Comparison of ENCODE assay signal across 8 cellular contexts in the genomic region with DNA sequence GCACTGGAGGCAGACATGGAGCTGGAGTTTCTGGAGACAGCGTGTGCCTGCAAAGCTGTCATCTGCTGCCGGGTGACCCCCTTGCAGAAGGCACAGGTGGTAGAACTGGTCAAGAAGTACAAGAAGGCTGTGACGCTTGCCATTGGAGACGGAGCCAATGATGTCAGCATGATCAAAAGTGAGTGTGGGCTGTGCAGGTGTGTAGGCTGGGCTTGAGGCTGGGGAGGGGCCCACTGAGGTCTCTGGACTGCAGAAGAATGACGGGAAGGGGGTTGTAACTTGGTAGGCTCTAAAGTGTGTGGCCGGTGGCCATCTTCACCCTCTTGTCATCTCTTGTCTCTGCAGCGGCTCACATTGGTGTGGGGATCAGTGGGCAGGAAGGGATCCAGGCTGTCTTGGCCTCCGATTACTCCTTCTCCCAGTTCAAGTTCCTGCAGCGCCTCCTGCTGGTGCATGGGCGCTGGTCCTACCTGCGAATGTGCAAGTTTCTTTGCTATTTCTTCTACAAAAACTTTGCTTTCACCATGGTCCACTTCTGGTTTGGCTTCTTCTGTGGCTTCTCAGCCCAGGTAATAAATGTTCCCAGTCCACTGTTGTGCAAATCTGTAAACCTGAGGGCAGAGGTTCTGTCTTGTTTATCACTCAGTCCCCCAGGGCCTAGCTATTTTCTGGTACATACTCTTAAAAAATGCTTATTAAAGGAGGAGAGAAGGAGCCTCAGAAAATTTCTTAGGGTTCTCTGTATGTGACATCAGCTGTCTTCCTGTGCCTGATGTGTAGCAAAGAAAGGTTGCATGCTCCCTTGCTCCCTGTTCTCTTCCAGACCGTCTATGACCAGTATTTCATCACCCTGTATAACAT. TPM values are rescaled to one million over a fixed set of nuclear protein-coding genes. Genes with fewer than 3 reads are reported as not detected.
DNase-seq lines count a peak whose midpoint lies in the region; ATAC-seq and TF ChIP-seq lines count a peak whose summit lies in the region.

No MANE protein-coding gene starts in this region.

- H3K4me3 ChIP-seq in BJ (ENCODE audit: low read depth, low read length) = no peak overlapping the region

- no peak overlapping the region for H3K27ac Mint-ChIP-seq in nephron progenitor cell

- no peaks in the 10 kb centered on the region for H3K9me3 Mint-ChIP-seq in nephron progenitor cell

- POLR2A ChIA-PET in BJ (lab: Charles Lee) = interaction anchor here (0.5 kb wide), 1 partner anchor 19 kb away, joined by 3 read pairs; no protein-coding TSS in a partner anchor

- H3K4me1 Mint-ChIP-seq in nephron progenitor cell = no peaks in the 10 kb centered on the region

- peaks cover 72% of the 10 kb centered on the region for H3K36me3 Mint-ChIP-seq in nephron progenitor cell (ENCODE audit: low read depth)

- no peak overlapping the region for H3K4me3 Mint-ChIP-seq in nephron progenitor cell

- H3K36me3 ChIP-seq in BJ (ENCODE audit: control insufficient read depth, insufficient read depth, low read length) = peaks cover 70% of the 10 kb centered on the region

- no peaks in the 10 kb centered on the region for H3K27me3 Mint-ChIP-seq in nephron progenitor cell (ENCODE audit: low read depth, poor library complexity)

- DNase-seq in BJ (ENCODE audit: low read depth) = no peak
- DNase-seq in HuH-7 (ENCODE audit: low spot score) = peak; percentile 64
- peak; percentile 71 for DNase-seq in activated CD4-positive, CD25-positive, alpha-beta regulatory T cell treated with anti-CD3 and anti-CD28 coated beads, Interleukin-2, amount 50 U/mL, for 72 hours
- peak; percentile 72 for DNase-seq in dermis blood vessel endothelial cell
- peak; percentile 53 for DNase-seq in nephron progenitor cell
- DNase-seq in NCI-H1092 treated with DMSO at 0.1 percent for 48 hours (lab: John Stamatoyannopoulos, UW) = no peak

- no peak for ATAC-seq in HG03457 (IDR thresholded peaks at IDR 0.05; ENCODE audit: unreplicated experiment)
- no peak for ATAC-seq in GM18517 (IDR thresholded peaks at IDR 0.05; ENCODE audit: unreplicated experiment)

- TF ChIP-seq CTCF in BJ (IDR thresholded peaks at IDR 0.05; ENCODE audit: insufficient read depth, low read depth, low read length) (peak; percentile 75), nephron progenitor cell (IDR thresholded peaks at IDR 0.05) (peak; percentile 52)

- CTCF ChIA-PET in BJ (lab: Yijun Ruan, JAX) = interaction anchor here (1.0 to 9.5 kb wide), 6 partner anchors 8 to 94 kb away, joined by 3 to 95 read pairs (median 5); no protein-coding TSS in a partner anchor

- no peaks in the 10 kb centered on the region for H3K27me3 ChIP-seq in BJ (ENCODE audit: control insufficient read depth, insufficient read depth, low read length)

RNA-seq across cellular contexts. Expression of gene ATP8B2, which starts 19.9 kb away (rescaled TPM):
- polyA plus RNA-seq in BJ (2011; rRNA removed) = 48.3 and 73.3 TPM in 2 replicates
- 49.7 and 51.1 TPM in 2 replicates for polyA minus RNA-seq in BJ (2011; rRNA and poly(A)+ RNA removed)
- 90.0 and 108 TPM in 2 replicates for total RNA-seq in dermis blood vessel endothelial cell

RNA-seq across cellular contexts. Expression of gene AQP10, which starts 24.3 kb away (rescaled TPM):
- polyA plus RNA-seq in BJ (2011; rRNA removed) = not detected in 2 replicates
- 0.09 TPM in 1 of 2 replicates, not detected in the other for polyA minus RNA-seq in BJ (2011; rRNA and poly(A)+ RNA removed)
- total RNA-seq in dermis blood vessel endothelial cell = not detected in 2 replicates

RNA-seq across cellular contexts. Expression of gene IL6R, which starts 59.9 kb away (rescaled TPM):
- 3.2 and 6.8 TPM in 2 replicates for polyA plus RNA-seq in BJ (2011; rRNA removed)
- polyA minus RNA-seq in BJ (2011; rRNA and poly(A)+ RNA removed) = 3.0 and 6.7 TPM in 2 replicates
- total RNA-seq in dermis blood vessel endothelial cell = 23.3 and 25.2 TPM in 2 replicates

Comparison
In these comparisons a context has a peak if more than half of its experiments do, and no peak if none do; other contexts are left out.
1. DNase-seq: peak in HuH-7 (single experiment), activated CD4-positive, CD25-positive, alpha-beta regulatory T cell treated with anti-CD3 and anti-CD28 coated beads, Interleukin-2, amount 50 U/mL, for 72 hours (single experiment), dermis blood vessel endothelial cell (single experiment) and nephron progenitor cell (single experiment); none in BJ (single experiment) and NCI-H1092 treated with DMSO at 0.1 percent for 48 hours (single experiment).